ENCODE assay signal across 25 cellular contexts in genomic region chr4:140472156-140472555, GRCh38. TPM values are rescaled to one million over a fixed set of nuclear protein-coding genes. Genes with fewer than 3 reads are reported as not detected.
"Had no signal": no experiment of that assay in that cellular context is flagged by ENCODE, and none has a peak within 500 bp of the region (broad histone marks: within the 10 kb centered on the region; RNA-seq: fewer than 3 reads in every experiment).

No MANE protein-coding gene starts in this region.

- FAIRE-seq: keratinocyte had no signal

- H3K9me3 ChIP-seq: esophagus muscularis mucosa, left ventricle myocardium inferior, lower lobe of right lung, spleen, tibial artery, upper lobe of left lung, vagina had no signal

- H3K4me3 ChIP-seq: esophagus muscularis mucosa, left ventricle myocardium inferior, lower lobe of right lung, spleen, tibial artery, upper lobe of left lung, vagina had no signal

- H3K36me3 ChIP-seq: esophagus muscularis mucosa, left ventricle myocardium inferior, lower lobe of right lung, spleen, tibial artery, upper lobe of left lung, vagina had no signal

- H3K27me3 ChIP-seq: esophagus muscularis mucosa, upper lobe of left lung, vagina had no signal

- DNase-seq: effector memory CD4-positive, alpha-beta T cell; immature natural killer cell; left ventricle myocardium inferior; lower lobe of right lung; natural killer cell; posterior cingulate gyrus; spleen; stimulated activated CD4-positive, alpha-beta T cell treated with anti-CD3 and anti-CD28 coated beads, Interleukin-15, amount 100 ng/mL, for 24 hours; stimulated activated CD4-positive, alpha-beta T cell treated with anti-CD3 and anti-CD28 coated beads, Interleukin-1b, Interleukin-23, amount 100 ng/mL, for 48 hours; stimulated activated CD4-positive, alpha-beta T cell treated with anti-CD3 and anti-CD28 coated beads, Interleukin-4, amount 100 ng/mL, for 24 hours; tibial artery; upper lobe of left lung had no signal

- H3K27ac ChIP-seq: esophagus muscularis mucosa, left ventricle myocardium inferior, lower lobe of right lung, spleen, tibial artery, upper lobe of left lung, vagina had no signal

RNA-seq across cellular contexts. Expression of gene MGAT4D, which starts 25.9 kb away (rescaled TPM):
- total RNA-seq: esophagus muscularis mucosa, fibroblast of villous mesenchyme, left ventricle myocardium inferior, lower lobe of right lung, mesothelial cell of epicardium, mucosa of gallbladder, myocyte, natural killer cell, neural crest cell, osteocyte, pulmonary artery endothelial cell, sciatic nerve, skeletal muscle tissue, spleen, temporal lobe, vagina had no signal

RNA-seq across cellular contexts. Expression of gene CLGN, which starts 44.7 kb away (rescaled TPM):
- total RNA-seq: myocyte, natural killer cell, osteocyte, vagina had no signal
